Comparison of ENCODE assay signal across 9 cellular contexts in genomic region chr13:28429685-28430290, GRCh38.
DNase-seq lines count a peak whose midpoint lies in the region; ATAC-seq and TF ChIP-seq lines count a peak whose summit lies in the region.
"Had no signal": no experiment of that assay in that cellular context is flagged by ENCODE, and none has a peak within 500 bp of the region (broad histone marks: within the 10 kb centered on the region; RNA-seq: fewer than 3 reads in every experiment).

No MANE protein-coding gene starts in this region.

- H3K9me2 ChIP-seq in MM.1S (replicated peaks; ENCODE audit: insufficient read depth, low read length): no peaks in the 10 kb centered on the region

- H3K9ac ChIP-seq in MM.1S (ENCODE audit: low read length): peak overlapping the region; percentile 28; the same call in 1 of the 2 replicates

- H3K79me2 ChIP-seq in MM.1S (ENCODE audit: low read length): no peaks in the 10 kb centered on the region

- H3K36me3 ChIP-seq in MM.1S (replicated peaks; ENCODE audit: insufficient read depth, low read length) (no peaks in the 10 kb centered on the region), tibial artery (no peaks in the 10 kb centered on the region)

- H3K4me1 ChIP-seq in MM.1S (ENCODE audit: low read length) (peaks cover 16% of the 10 kb centered on the region; the same call in 1 of the 2 replicates), tibial artery (no peaks in the 10 kb centered on the region)

- TF ChIP-seq CTCF in MM.1S (IDR thresholded peaks at IDR 0.05; ENCODE audit: low read length): no peak
- TF ChIP-seq CTCF in tibial artery (IDR thresholded peaks at IDR 0.05): no peak

- H2AFZ ChIP-seq in MM.1S (ENCODE audit: low read length): 0 out of 2 replicates have a peak overlapping the region, but pooled peaks have one; percentile 17

- no peaks in the 10 kb centered on the region for H3K9me3 Mint-ChIP-seq in memory B cell

- H3K4me2 ChIP-seq in MM.1S (ENCODE audit: low read depth, low read length): peak overlapping the region; percentile 40

- H3K27ac ChIP-seq in MM.1S (ENCODE audit: low read length) (peak overlapping the region; percentile 73; the same call in 1 of the 2 replicates), tibial artery (no peak overlapping the region)
- H3K27ac ChIP-seq: cardiac muscle cell had no signal

- H3K9me3 ChIP-seq in MM.1S (replicated peaks; ENCODE audit: insufficient read depth, low read length) (no peaks in the 10 kb centered on the region), tibial artery (no peaks in the 10 kb centered on the region)

- DNase-seq in MM.1S: peak; percentile 73
- peak; percentile 37 to 41 for DNase-seq in memory B cell (ENCODE audit: low spot score in 2 of 2)
- no peak for DNase-seq in DMS153 treated with DMSO at 0.1 percent for 48 hours (lab: John Stamatoyannopoulos, UW; ENCODE audit: unreplicated experiment)
- no peak for DNase-seq in NCI-H82 treated with DMSO at 0.1 percent for 48 hours (lab: John Stamatoyannopoulos, UW; ENCODE audit: unreplicated experiment)
- no peak for DNase-seq in glomerular visceral epithelial cell (ENCODE audit: extremely low spot score)
- no peak for DNase-seq in tibial artery

- peaks cover 8% of the 10 kb centered on the region for H3F3A ChIP-seq in MM.1S (ENCODE audit: insufficient read depth, low read length)

- H3K36me3 Mint-ChIP-seq in memory B cell: peaks cover 4% of the 10 kb centered on the region

- peak overlapping the region; percentile 56 for H3K4me3 ChIP-seq in MM.1S (ENCODE audit: low read length)
- no peak overlapping the region for H3K4me3 ChIP-seq in tibial artery
- H3K4me3 ChIP-seq: cardiac muscle cell had no signal

- intact Hi-C loops in tibial artery (cut with DNase I; ENCODE audit: low total_unique reads): no loop called here

- peaks cover 4% of the 10 kb centered on the region for H3K27me3 Mint-ChIP-seq in memory B cell

- H3K27me3 ChIP-seq in MM.1S (replicated peaks; ENCODE audit: insufficient read depth, low read length): no peaks in the 10 kb centered on the region
- H3K27me3 ChIP-seq in tibial artery: no peaks in the 10 kb centered on the region
- H3K27me3 ChIP-seq: cardiac muscle cell had no signal

- peaks cover 8% of the 10 kb centered on the region for H3K4me1 Mint-ChIP-seq in memory B cell

- H3K27ac Mint-ChIP-seq in memory B cell: peak overlapping the region; percentile 93

- peak; percentile 94 for ATAC-seq in GM18907 (IDR thresholded peaks at IDR 0.05; ENCODE audit: unreplicated experiment)
- ATAC-seq in HG02610 (IDR thresholded peaks at IDR 0.05; ENCODE audit: unreplicated experiment): peak; percentile 83
- peak; percentile 93 for ATAC-seq in memory B cell (ENCODE audit: low read depth)

- H3K4me3 Mint-ChIP-seq in memory B cell: peak overlapping the region; percentile 91

- H4K20me1 ChIP-seq in MM.1S (ENCODE audit: insufficient read depth, low read length): no peaks in the 10 kb centered on the region

Comparison
In these comparisons a context has a peak if more than half of its experiments do, and no peak if none do; other contexts are left out.
1. DNase-seq: peak in MM.1S (single experiment) and memory B cell (2 of 2); none in DMS153 treated with DMSO at 0.1 percent for 48 hours (single experiment), NCI-H82 treated with DMSO at 0.1 percent for 48 hours (single experiment), glomerular visceral epithelial cell (single experiment) and tibial artery (0 of 2).
2. Peak in every context shown above with its lines, with median percentiles within 50 percentile points of each other: ATAC-seq.